In genomic region chrX:20712811-20713210, GRCh38 we compare ENCODE assay signal across 23 cellular contexts.
A peak's percentile ranks its signal among the peaks of the same experiment; 100 is the strongest.
DNase-seq lines count a peak whose midpoint lies in the region; ATAC-seq, FAIRE-seq and TF ChIP-seq lines count a peak whose summit lies in the region.
"Had no signal": no experiment of that assay in that cellular context is flagged by ENCODE, and none has a peak within 500 bp of the region (broad histone marks: within the 10 kb centered on the region; RNA-seq: fewer than 3 reads in every experiment).

No MANE protein-coding gene starts in this region.

- CTCF ChIA-PET in mammary epithelial cell (lab: Charles Lee; ENCODE audit: low non-redundant PET) (no interaction called here), MCF 10A (lab: Yijun Ruan, JAX) (interaction anchor here (0.6 kb wide), 1 partner anchor 30 kb away, joined by 3 read pairs; no protein-coding TSS in a partner anchor), PC-3 (lab: Charles Lee) (no interaction called here), HepG2 (lab: Yijun Ruan, JAX; ENCODE audit: low intra/inter-chr PET ratio, low total read pairs) (no interaction called here)

- no peaks in the 10 kb centered on the region for H3K4me1 Mint-ChIP-seq in MCF 10A (ENCODE audit: insufficient read depth, unreplicated experiment)
- no peaks in the 10 kb centered on the region for H3K4me1 Mint-ChIP-seq in osteocyte (ENCODE audit: unreplicated experiment)

- H3K4me1 ChIP-seq in mammary epithelial cell (ENCODE audit: insufficient read depth, low read length) (no peaks in the 10 kb centered on the region), PC-3 (ENCODE audit: insufficient read depth, low read length) (no peaks in the 10 kb centered on the region), HepG2 (ENCODE audit: insufficient read depth, low read length) (no peaks in the 10 kb centered on the region)
- H3K4me1 ChIP-seq: Caco-2 had no signal

- H3K4me3 ChIP-seq in mammary epithelial cell (replicated peaks in 1 of 3; ENCODE audit: insufficient read depth in 1 of 3, low read depth in 2 of 3, low read length in 3 of 3) = no peak overlapping the region
- no peak overlapping the region for H3K4me3 ChIP-seq in PC-3 (ENCODE audit: low read length)
- no peak overlapping the region for H3K4me3 ChIP-seq in HepG2 (replicated peaks in 1 of 3; ENCODE audit: insufficient read depth in 1 of 3, low read depth in 2 of 3, low read length in 3 of 3)

- no peak for FAIRE-seq in HepG2 (lab: Jason Lieb, UNC)
- FAIRE-seq: GM19239, RCC 7860 had no signal

- ATAC-seq in PC-3 = no peak
- no peak for ATAC-seq in HepG2
- ATAC-seq: Right ventricle myocardium inferior had no signal

- no peaks in the 10 kb centered on the region for H3K36me3 Mint-ChIP-seq in MCF 10A (ENCODE audit: insufficient read depth, unreplicated experiment)
- H3K36me3 Mint-ChIP-seq in osteocyte (ENCODE audit: unreplicated experiment) = no peaks in the 10 kb centered on the region

- no peak overlapping the region for H3K4me3 Mint-ChIP-seq in MCF 10A (ENCODE audit: unreplicated experiment)
- H3K4me3 Mint-ChIP-seq in osteocyte (ENCODE audit: unreplicated experiment) = no peak overlapping the region
- H3K4me3 Mint-ChIP-seq: CD4-positive, alpha-beta T cell; T-helper 1 cell treated with Interleukin-12 subunit alpha and Interleukin-12 subunit beta and Interleukin-4 antibody, amounts not matched to agents 30 μg/mL and 1 μg/mL, for 36 hours had no signal

- H3K27me3 Mint-ChIP-seq in MCF 10A (ENCODE audit: insufficient read depth, unreplicated experiment) (no peaks in the 10 kb centered on the region), osteocyte (ENCODE audit: unreplicated experiment) (peaks cover 4% of the 10 kb centered on the region)

- WGBS in mammary epithelial cell (ENCODE audit: low coverage, missing lambda C conversion rate) = 0% methylated on average over 1 of the region's 1 CpG
- WGBS in HepG2 (ENCODE audit: low lambda C conversion rate) = 0% methylated on average over 1 of the region's 1 CpG

- H3K27ac Mint-ChIP-seq in MCF 10A (ENCODE audit: low read depth, unreplicated experiment) = no peak overlapping the region
- no peak overlapping the region for H3K27ac Mint-ChIP-seq in osteocyte (ENCODE audit: unreplicated experiment)
- H3K27ac Mint-ChIP-seq: CD4-positive, alpha-beta T cell; T-helper 1 cell treated with Interleukin-12 subunit alpha and Interleukin-12 subunit beta and Interleukin-4 antibody, amounts not matched to agents 30 μg/mL and 1 μg/mL, for 36 hours had no signal

- H3K9ac ChIP-seq in mammary epithelial cell (ENCODE audit: insufficient read depth, low read length) = no peak overlapping the region
- H3K9ac ChIP-seq in PC-3 (ENCODE audit: low read length) = no peak overlapping the region
- H3K9ac ChIP-seq in HepG2 (ENCODE audit: insufficient read depth, low read depth, low read length) = no peak overlapping the region

- TF ChIP-seq EP300 in HepG2 (IDR thresholded peaks at IDR 0.05; ENCODE audit: low read depth in 2 of 2, low read length in 2 of 2) (no peak), HepG2 (CRISPR knock-in tag; IDR thresholded peaks at IDR 0.05; ENCODE audit: borderline replicate concordance) (no peak)

- peak; percentile 34 for DNase-seq in mammary epithelial cell
- DNase-seq in MCF 10A (ENCODE audit: unreplicated experiment) = no peak
- DNase-seq in PC-3 = peak; percentile 12
- no peak for DNase-seq in HepG2 (ENCODE audit: low spot score)
- no peak for DNase-seq in osteocyte (ENCODE audit: extremely low spot score, unreplicated experiment)
- no peak for DNase-seq in NCI-H2171 (lab: John Stamatoyannopoulos, UW)
- no peak for DNase-seq in stimulated activated CD4-positive, alpha-beta T cell treated with anti-CD3 and anti-CD28 coated beads, Interleukin-4, amount 100 ng/mL, for 24 hours
- DNase-seq: Caco-2; CD4-positive, alpha-beta T cell; DMS 273 treated with DMSO at 0.1 percent for 48 hours; GOT3; HCEC 1CT; KBM-7; NCI-H1105; NCI-H1694 treated with DMSO at 0.1 percent for 48 hours; NCI-H345; NCI-H524; NCI-H774 had no signal

- TF ChIP-seq CTCF in mammary epithelial cell (conservative IDR thresholded peaks at IDR 0.05 in 1 of 2, IDR thresholded peaks at IDR 0.05 in 1 of 2; ENCODE audit: extremely low read depth in 1 of 2, insufficient read depth in 1 of 2, low read depth in 1 of 2, low read length in 2 of 2) = no peak
- no peak for TF ChIP-seq CTCF in MCF 10A (IDR thresholded peaks at IDR 0.05; ENCODE audit: unreplicated experiment)
- TF ChIP-seq CTCF in PC-3 (conservative IDR thresholded peaks at IDR 0.05; ENCODE audit: low read depth, low read length) = no peak
- TF ChIP-seq CTCF in HepG2 (CRISPR knock-in tag; IDR thresholded peaks at IDR 0.05) = no peak
- TF ChIP-seq CTCF in osteocyte (IDR thresholded peaks at IDR 0.05) = no peak

- H3K9me3 Mint-ChIP-seq in MCF 10A (ENCODE audit: unreplicated experiment) (peaks cover 37% of the 10 kb centered on the region), osteocyte (ENCODE audit: unreplicated experiment) (peaks cover 7% of the 10 kb centered on the region)
- H3K9me3 Mint-ChIP-seq: T-helper 1 cell treated with Interleukin-12 subunit alpha and Interleukin-12 subunit beta and Interleukin-4 antibody, amounts not matched to agents 30 μg/mL and 1 μg/mL, for 36 hours had no signal

- intact Hi-C loops in mammary epithelial cell (cut with micrococcal nuclease) = no loop called here
- intact Hi-C loops in MCF 10A (cut with micrococcal nuclease) = no loop called here
- intact Hi-C loops in PC-3 (cut with micrococcal nuclease) = no loop called here
- intact Hi-C loops in HepG2 (cut with micrococcal nuclease; ENCODE audit: unreplicated experiment) = no loop called here

- H3K27ac ChIP-seq in mammary epithelial cell (ENCODE audit: insufficient read depth, low read depth, low read length) (no peak overlapping the region), PC-3 (ENCODE audit: low read length) (no peak overlapping the region), HepG2 (ENCODE audit: extremely low read length, insufficient read depth, low read length) (no peak overlapping the region)
- H3K27ac ChIP-seq: HL-60 had no signal

- no peaks in the 10 kb centered on the region for H4K20me1 ChIP-seq in mammary epithelial cell (ENCODE audit: insufficient read depth, low read length)
- no peaks in the 10 kb centered on the region for H4K20me1 ChIP-seq in PC-3 (ENCODE audit: low read length)
- no peaks in the 10 kb centered on the region for H4K20me1 ChIP-seq in HepG2 (ENCODE audit: insufficient read depth, low read length)

- no peak for TF ChIP-seq RAD21 in HepG2 (CRISPR knock-in tag; IDR thresholded peaks at IDR 0.05)

- H3K36me3 ChIP-seq in mammary epithelial cell (ENCODE audit: insufficient read depth, low read length) (no peaks in the 10 kb centered on the region), PC-3 (ENCODE audit: low read depth, low read length) (no peaks in the 10 kb centered on the region), HepG2 (replicated peaks in 1 of 2; ENCODE audit: control insufficient read depth in 1 of 2, insufficient read depth in 2 of 2, low read length in 2 of 2) (no peaks in the 10 kb centered on the region)

- no peak for TF ChIP-seq POLR2A in HepG2 (IDR thresholded peaks at IDR 0.05; ENCODE audit: insufficient read depth in 1 of 2, low read depth in 2 of 2, low read length in 2 of 2)

- H3K79me2 ChIP-seq in mammary epithelial cell (ENCODE audit: insufficient read depth, low read length) = no peaks in the 10 kb centered on the region
- no peaks in the 10 kb centered on the region for H3K79me2 ChIP-seq in PC-3 (ENCODE audit: low read length)
- H3K79me2 ChIP-seq in HepG2 (ENCODE audit: insufficient read depth, low read length) = no peaks in the 10 kb centered on the region

- no peak overlapping the region for H3K4me2 ChIP-seq in mammary epithelial cell (ENCODE audit: insufficient read depth, low read depth, low read length)
- no peak overlapping the region for H3K4me2 ChIP-seq in PC-3 (ENCODE audit: low read length)
- no peak overlapping the region for H3K4me2 ChIP-seq in HepG2 (ENCODE audit: low read depth, low read length)

- no peaks in the 10 kb centered on the region for H3F3A ChIP-seq in PC-3 (ENCODE audit: low read length, unreplicated experiment)

- in situ Hi-C loops in mammary epithelial cell (cut with MboI; ENCODE audit: low sequenced_read_pairs in 2 of 2) = no loop called here
- in situ Hi-C loops in HepG2 (cut with HindIII; ENCODE audit: extremely low pct_ligation_motif_present, low pct_unique_long_range_greater_than_20kb) = no loop called here

- dilution Hi-C loops in mammary epithelial cell (cut with HindIII; ENCODE audit: low sequenced_read_pairs) = no loop called here

- H3K27me3 ChIP-seq in mammary epithelial cell (ENCODE audit: insufficient read depth, low read length) (no peaks in the 10 kb centered on the region), PC-3 (ENCODE audit: low read length) (no peaks in the 10 kb centered on the region), HepG2 (ENCODE audit: control insufficient read depth in 1 of 2, insufficient read depth in 2 of 2, low read length in 2 of 2) (no peaks in the 10 kb centered on the region)

- no peaks in the 10 kb centered on the region for H3K9me3 ChIP-seq in mammary epithelial cell (replicated peaks; ENCODE audit: insufficient read depth, low read length)
- no peaks in the 10 kb centered on the region for H3K9me3 ChIP-seq in PC-3 (ENCODE audit: low read length)
- no peaks in the 10 kb centered on the region for H3K9me3 ChIP-seq in HepG2 (ENCODE audit: low read length)
- H3K9me3 ChIP-seq: Caco-2 had no signal

- POLR2A ChIA-PET in MCF 10A (lab: Yijun Ruan, JAX) = no interaction called here
- POLR2A ChIA-PET in PC-3 (lab: Charles Lee; ENCODE audit: unreplicated experiment) = no interaction called here
- POLR2A ChIA-PET in HepG2 (lab: Yijun Ruan, JAX) = no interaction called here

- H2AFZ ChIP-seq in mammary epithelial cell (ENCODE audit: low read depth, low read length) (no peak overlapping the region), PC-3 (ENCODE audit: low read length) (no peak overlapping the region), HepG2 (ENCODE audit: low read length) (no peak overlapping the region)

- no peaks in the 10 kb centered on the region for H3K9me2 ChIP-seq in PC-3 (replicated peaks; ENCODE audit: low read length)

- no TSS peak for BruUV-seq in mammary epithelial cell (replicated peaks; lab: Mats Ljungman, UMichigan)
- no TSS peak for BruUV-seq in MCF 10A (replicated peaks; lab: Mats Ljungman, UMichigan)
- BruUV-seq in PC-3 (replicated peaks; lab: Mats Ljungman, UMichigan) = no TSS peak
- BruUV-seq in HepG2 (replicated peaks; lab: Mats Ljungman, UMichigan) = no TSS peak

TF ChIP-seq in HepG2, 621 proteins besides CTCF, POLR2A, EP300 and RAD21 (continues in another document):
- TF ChIP-seq NCOR1 (IDR thresholded peaks at IDR 0.05; ENCODE audit: borderline replicate concordance, low read length) (no peak), FOSL2 (CRISPR knock-in tag; IDR thresholded peaks at IDR 0.05) (0 out of 2 replicates have a peak, but pooled peaks have one; percentile 19)

Comparison
In these comparisons a context has a peak if more than half of its experiments do, and no peak if none do; other contexts are left out.
1. DNase-seq: peak in mammary epithelial cell (single experiment) and PC-3 (single experiment); none in MCF 10A (single experiment), HepG2 (single experiment), osteocyte (single experiment), NCI-H2171 (single experiment) and stimulated activated CD4-positive, alpha-beta T cell treated with anti-CD3 and anti-CD28 coated beads, Interleukin-4, amount 100 ng/mL, for 24 hours (single experiment).